ENCODE assay signal across 8 cellular contexts in genomic region chr16:30748634-30749445, GRCh38. TPM values are rescaled to one million over a fixed set of nuclear protein-coding genes. Genes with fewer than 3 reads are reported as not detected.
A peak's percentile ranks its signal among the peaks of the same experiment; 100 is the strongest.
DNase-seq lines count a peak whose midpoint lies in the region; ATAC-seq, FAIRE-seq and TF ChIP-seq lines count a peak whose summit lies in the region.

No MANE protein-coding gene starts in this region.

- H3K27me3 Mint-ChIP-seq in T-helper 17 cell = no peaks in the 10 kb centered on the region
- H3K27me3 Mint-ChIP-seq in endodermal cell (ENCODE audit: insufficient read depth) = no peaks in the 10 kb centered on the region
- H3K27me3 Mint-ChIP-seq in mesothelial cell of epicardium (ENCODE audit: low read depth) = no peaks in the 10 kb centered on the region

- FAIRE-seq in urothelium cell line (lab: Jason Lieb, UNC) = no peak

- H3K4me1 Mint-ChIP-seq in T-helper 17 cell (peaks cover 25% of the 10 kb centered on the region), endodermal cell (peaks cover 5% of the 10 kb centered on the region), mesothelial cell of epicardium (peaks cover 7% of the 10 kb centered on the region)

- H3K4me3 ChIP-seq in endodermal cell (ENCODE audit: low read length) = peak overlapping the region; percentile 75

- H3K9me3 ChIP-seq in T-helper 17 cell (ENCODE audit: control insufficient read depth, low read length, poor library complexity, severe bottlenecking) (no peaks in the 10 kb centered on the region), endodermal cell (ENCODE audit: control insufficient read depth, low read length) (no peaks in the 10 kb centered on the region)

- H3K27ac Mint-ChIP-seq in T-helper 17 cell (peak overlapping the region; percentile 95), endodermal cell (peak overlapping the region; percentile 95), mesothelial cell of epicardium (peak overlapping the region; percentile 86)

- 0 to 18% methylated on average over 5 to 31 of the region's 36 CpGs for WGBS in endodermal cell (ENCODE audit: insufficient coverage in 1 of 2, insufficient read length in 1 of 2), 2 experiments

- no peaks in the 10 kb centered on the region for H3K9me3 Mint-ChIP-seq in endodermal cell
- no peaks in the 10 kb centered on the region for H3K9me3 Mint-ChIP-seq in mesothelial cell of epicardium

- H3K9ac ChIP-seq in endodermal cell (ENCODE audit: extremely low read depth, low read length, poor library complexity, severe bottlenecking) = peak overlapping the region; percentile 30

- peaks cover 9% of the 10 kb centered on the region for H3K36me3 Mint-ChIP-seq in T-helper 17 cell (ENCODE audit: low read depth)
- H3K36me3 Mint-ChIP-seq in endodermal cell (ENCODE audit: low read depth) = peaks cover 40% of the 10 kb centered on the region
- peaks cover 16% of the 10 kb centered on the region for H3K36me3 Mint-ChIP-seq in mesothelial cell of epicardium

- TF ChIP-seq CTCF in endodermal cell (conservative IDR thresholded peaks at IDR 0.05) (no peak), mesothelial cell of epicardium (IDR thresholded peaks at IDR 0.05; ENCODE audit: unreplicated experiment) (no peak)

- no peak overlapping the region for H3K27ac ChIP-seq in endodermal cell (ENCODE audit: low read depth, low read length)

- peak overlapping the region; percentile 96 for H3K4me3 Mint-ChIP-seq in T-helper 17 cell
- H3K4me3 Mint-ChIP-seq in endodermal cell = peak overlapping the region; percentile 86
- peak overlapping the region; percentile 91 for H3K4me3 Mint-ChIP-seq in mesothelial cell of epicardium

- H3K36me3 ChIP-seq in endodermal cell (ENCODE audit: control insufficient read depth, insufficient read depth, low read length) = peaks cover 54% of the 10 kb centered on the region

- no peaks in the 10 kb centered on the region for H3K4me1 ChIP-seq in endodermal cell (ENCODE audit: control insufficient read depth, insufficient read depth, low read length)

- DNase-seq in NCI-H2227 (lab: John Stamatoyannopoulos, UW; ENCODE audit: unreplicated experiment) = peak; percentile 55
- no peak for DNase-seq in NCI-H2227 treated with DMSO at 0.1 percent for 48 hours (lab: John Stamatoyannopoulos, UW)
- DNase-seq in T-helper 17 cell = no peak
- peak; percentile 49 for DNase-seq in endodermal cell
- no peak for DNase-seq in mesothelial cell of epicardium (ENCODE audit: low spot score in 2 of 2, unreplicated experiment in 2 of 2)
- DNase-seq in urothelium cell line (ENCODE audit: low spot score) = peak; percentile 41
- no peak for DNase-seq in foreskin melanocyte

- H3K27me3 ChIP-seq in endodermal cell (ENCODE audit: control insufficient read depth, insufficient read depth, low read length, poor library complexity, severe bottlenecking) = no peaks in the 10 kb centered on the region

- peak; percentile 15 for ATAC-seq in HG02759 (IDR thresholded peaks at IDR 0.05; ENCODE audit: unreplicated experiment)
- peak; percentile 9 for ATAC-seq in T-helper 17 cell

RNA-seq across cellular contexts. Expression of gene PHKG2, which starts 0.6 kb away (rescaled TPM):
- total RNA-seq in T-helper 17 cell (10 to 100 TPM; 31.6 to 38.1 TPM), endodermal cell (10 to 100 TPM; 49.8 to 54.8 TPM), mesothelial cell of epicardium (44.6 to 53.2 TPM (median 46.4 TPM) in 3 replicates)
- 33.9 TPM for polyA plus RNA-seq in endodermal cell (2013, experiment 1 of 2)
- 33.8 TPM for polyA plus RNA-seq in endodermal cell (2013, experiment 2 of 2)

RNA-seq across cellular contexts. Expression of gene CFAP119, which starts 13.0 kb away (rescaled TPM):
- 1 to 10 TPM; 1.1 to 2.0 TPM for total RNA-seq in T-helper 17 cell
- 10 to 100 TPM in 1 of 2 donors, 1 to 10 TPM in 1; 6.9 to 12.6 TPM for total RNA-seq in endodermal cell
- 8.2 TPM for polyA plus RNA-seq in endodermal cell (2013, experiment 1 of 2)
- 9.1 TPM for polyA plus RNA-seq in endodermal cell (2013, experiment 2 of 2)
- total RNA-seq in mesothelial cell of epicardium = 6.0 to 7.4 TPM (median 6.3 TPM) in 3 replicates

RNA-seq across cellular contexts. Expression of gene RNF40, which starts 13.3 kb away (rescaled TPM):
- total RNA-seq in T-helper 17 cell (10 to 100 TPM; 57.8 to 64.5 TPM), endodermal cell (10 to 100 TPM; 88.4 to 95.8 TPM), mesothelial cell of epicardium (124 to 130 TPM (median 126 TPM) in 3 replicates)
- polyA plus RNA-seq in endodermal cell (2013, experiment 1 of 2) = 89.1 TPM
- polyA plus RNA-seq in endodermal cell (2013, experiment 2 of 2) = 85.4 TPM

RNA-seq across cellular contexts. Expression of gene ZNF629, which starts 38.2 kb away (rescaled TPM):
- total RNA-seq in T-helper 17 cell (1 to 10 TPM; 1.4 to 1.5 TPM), endodermal cell (10 to 100 TPM; 31.8 to 33.3 TPM), mesothelial cell of epicardium (40.8 to 41.6 TPM (median 41.4 TPM) in 3 replicates)
- 24.3 TPM for polyA plus RNA-seq in endodermal cell (2013, experiment 1 of 2)
- polyA plus RNA-seq in endodermal cell (2013, experiment 2 of 2) = 24.7 TPM

RNA-seq across cellular contexts. Expression of gene SRCAP, which starts 49.9 kb away (rescaled TPM):
- total RNA-seq in T-helper 17 cell (10 to 100 TPM; 86.9 to 90.5 TPM), endodermal cell (10 to 100 TPM; 57.7 to 66.9 TPM), mesothelial cell of epicardium (74.2 to 79.7 TPM (median 74.8 TPM) in 3 replicates)
- polyA plus RNA-seq in endodermal cell (2013, experiment 1 of 2) = 28.8 TPM
- 28.5 TPM for polyA plus RNA-seq in endodermal cell (2013, experiment 2 of 2)

Comparison
In these comparisons a context has a peak if more than half of its experiments do, and no peak if none do; other contexts are left out.
1. DNase-seq: peak in NCI-H2227 (single experiment), endodermal cell (single experiment) and urothelium cell line (single experiment); none in NCI-H2227 treated with DMSO at 0.1 percent for 48 hours (single experiment), T-helper 17 cell (0 of 3), mesothelial cell of epicardium (0 of 2) and foreskin melanocyte (single experiment).
2. Peak in every context shown above with its lines, with median percentiles within 50 percentile points of each other: H3K27ac Mint-ChIP-seq and H3K4me3 Mint-ChIP-seq.